In genomic region chr2:136874258-136874657, GRCh38 we compare ENCODE assay signal across 9 cellular contexts.
DNase-seq lines count a peak whose midpoint lies in the region; ATAC-seq and TF ChIP-seq lines count a peak whose summit lies in the region.
"Had no signal": no experiment of that assay in that cellular context is flagged by ENCODE, and none has a peak within 500 bp of the region (broad histone marks: within the 10 kb centered on the region; RNA-seq: fewer than 3 reads in every experiment).

No MANE protein-coding gene starts in this region.

- no peaks in the 10 kb centered on the region for H3K36me3 Mint-ChIP-seq in activated CD8-positive, alpha-beta memory T cell treated with anti-CD3 and anti-CD28 coated beads, Interleukin-2, amount 10 ng/mL, durations not matched to agents 7 days and 5 days

- H3K4me3 Mint-ChIP-seq in activated CD8-positive, alpha-beta memory T cell treated with anti-CD3 and anti-CD28 coated beads, Interleukin-2, amount 10 ng/mL, durations not matched to agents 7 days and 5 days: no peak overlapping the region
- H3K4me3 Mint-ChIP-seq: B cell had no signal

- no peaks in the 10 kb centered on the region for H3K27me3 Mint-ChIP-seq in activated CD8-positive, alpha-beta memory T cell treated with anti-CD3 and anti-CD28 coated beads, Interleukin-2, amount 10 ng/mL, durations not matched to agents 7 days and 5 days

- no peak for TF ChIP-seq POLR2A in NB4 (IDR thresholded peaks at IDR 0.05; ENCODE audit: extremely low read depth, insufficient read length)

- no peaks in the 10 kb centered on the region for H3K4me1 Mint-ChIP-seq in activated CD8-positive, alpha-beta memory T cell treated with anti-CD3 and anti-CD28 coated beads, Interleukin-2, amount 10 ng/mL, durations not matched to agents 7 days and 5 days
- H3K4me1 Mint-ChIP-seq: B cell had no signal

- H3K27ac ChIP-seq in brain microvascular endothelial cell: no peak overlapping the region

- no peak overlapping the region for H3K27ac Mint-ChIP-seq in activated CD8-positive, alpha-beta memory T cell treated with anti-CD3 and anti-CD28 coated beads, Interleukin-2, amount 10 ng/mL, durations not matched to agents 7 days and 5 days
- H3K27ac Mint-ChIP-seq: B cell had no signal

- H3K4me3 ChIP-seq in NB4 (ENCODE audit: low read depth, low read length) (no peak overlapping the region), brain microvascular endothelial cell (ENCODE audit: low read depth, low read length) (no peak overlapping the region)

- no peaks in the 10 kb centered on the region for H3K27me3 ChIP-seq in brain microvascular endothelial cell (replicated peaks)

- TF ChIP-seq CTCF in NB4 (IDR thresholded peaks at IDR 0.05; ENCODE audit: low read depth, low read length): peak; percentile 67
- peak; percentile 46 for TF ChIP-seq CTCF in brain microvascular endothelial cell (IDR thresholded peaks at IDR 0.05; ENCODE audit: low read depth, low read length, missing control alignments)

- DNase-seq in NCI-H524 (lab: John Stamatoyannopoulos, UW): peak; percentile 23 to 63
- DNase-seq in NCI-H524 treated with DMSO at 0.1 percent for 48 hours (lab: John Stamatoyannopoulos, UW): no peak
- peak; percentile 51 for DNase-seq in NB4 (ENCODE audit: low read depth)
- DNase-seq in brain microvascular endothelial cell: peak; percentile 38
- DNase-seq in renal cortical epithelial cell (ENCODE audit: low read depth): peak; percentile 43
- DNase-seq in activated CD8-positive, alpha-beta memory T cell treated with anti-CD3 and anti-CD28 coated beads, Interleukin-2, amount 10 ng/mL, durations not matched to agents 7 days and 5 days: no peak

- in situ Hi-C loops in brain microvascular endothelial cell (cut with HindIII; ENCODE audit: low pct_ligation_motif_present, low sequenced_read_pairs): no loop called here

- no peaks in the 10 kb centered on the region for H3K36me3 ChIP-seq in brain microvascular endothelial cell (replicated peaks)

- no peak for ATAC-seq in GM21737 (IDR thresholded peaks at IDR 0.05; ENCODE audit: unreplicated experiment)
- no peak for ATAC-seq in HG03457 (IDR thresholded peaks at IDR 0.05; ENCODE audit: unreplicated experiment)
- ATAC-seq in activated CD8-positive, alpha-beta memory T cell treated with anti-CD3 and anti-CD28 coated beads, Interleukin-2, amount 10 ng/mL, durations not matched to agents 7 days and 5 days: no peak

- H3K9me3 Mint-ChIP-seq in activated CD8-positive, alpha-beta memory T cell treated with anti-CD3 and anti-CD28 coated beads, Interleukin-2, amount 10 ng/mL, durations not matched to agents 7 days and 5 days (ENCODE audit: low read depth): no peaks in the 10 kb centered on the region

- CTCF ChIA-PET in activated CD8-positive, alpha-beta memory T cell treated with anti-CD3 and anti-CD28 coated beads, Interleukin-2, amount 10 ng/mL, durations not matched to agents 7 days and 5 days (lab: Charles Lee): no interaction called here

Comparison
In these comparisons a context has a peak if more than half of its experiments do, and no peak if none do; other contexts are left out.
1. DNase-seq: peak in NCI-H524 (2 of 2), NB4 (single experiment), brain microvascular endothelial cell (single experiment) and renal cortical epithelial cell (single experiment); none in NCI-H524 treated with DMSO at 0.1 percent for 48 hours (single experiment) and activated CD8-positive, alpha-beta memory T cell treated with anti-CD3 and anti-CD28 coated beads, Interleukin-2, amount 10 ng/mL, durations not matched to agents 7 days and 5 days (single experiment).